ENCODE assay signal across 8 cellular contexts in genomic region chr6:24858154-24858801, GRCh38. TPM values are rescaled to one million over a fixed set of nuclear protein-coding genes. Genes with fewer than 3 reads are reported as not detected.
A peak's percentile ranks its signal among the peaks of the same experiment; 100 is the strongest.
DNase-seq lines count a peak whose midpoint lies in the region; ATAC-seq and TF ChIP-seq lines count a peak whose summit lies in the region.

No MANE protein-coding gene starts in this region.

- H3K27ac ChIP-seq in BLaER1 treated with 17β-estradiol and CSF1 and Interleukin-3, amounts not matched to agents 10 nM and 100 nM = peak overlapping the region; percentile 69 to 100 (median 93)
- peak overlapping the region; percentile 39 to 92 for H3K27ac ChIP-seq in left lung

- peak overlapping the region; percentile 85 for H3K27ac Mint-ChIP-seq in activated CD8-positive, alpha-beta T cell treated with anti-CD3 and anti-CD28 coated beads, Interleukin-2, amount 10 ng/mL, durations not matched to agents 7 days and 5 days

- H3K9ac ChIP-seq in BLaER1 treated with 17β-estradiol and CSF1 and Interleukin-3, amounts not matched to agents 10 nM and 100 nM = peak overlapping the region; percentile 63 to 93 (median 81); a peak in 21 of 22 replicates

- CTCF ChIA-PET in activated CD8-positive, alpha-beta T cell treated with anti-CD3 and anti-CD28 coated beads, Interleukin-2, amount 10 ng/mL, durations not matched to agents 7 days and 5 days (lab: Charles Lee) = interaction anchor here (1.0 to 7.0 kb wide), 16 partner anchors 16 to 168 kb away, joined by 3 to 183 read pairs (median 6); partner anchors contain the start of gene RIPOR2

- POLR2A ChIA-PET in activated CD8-positive, alpha-beta T cell treated with anti-CD3 and anti-CD28 coated beads, Interleukin-2, amount 10 ng/mL, durations not matched to agents 7 days and 5 days (lab: Charles Lee) = interaction anchor here (0.6 to 2.3 kb wide), 5 partner anchors 78 to 277 kb away, joined by 3 to 11 read pairs (median 7); partner anchors contain the start of gene RIPOR2

- peak overlapping the region; percentile 55 for H3K4me3 Mint-ChIP-seq in activated CD8-positive, alpha-beta T cell treated with anti-CD3 and anti-CD28 coated beads, Interleukin-2, amount 10 ng/mL, durations not matched to agents 7 days and 5 days

- no peaks in the 10 kb centered on the region for H3K9me3 Mint-ChIP-seq in activated CD8-positive, alpha-beta T cell treated with anti-CD3 and anti-CD28 coated beads, Interleukin-2, amount 10 ng/mL, durations not matched to agents 7 days and 5 days (ENCODE audit: insufficient read depth)

- H3K36me3 ChIP-seq in BLaER1 treated with 17β-estradiol and CSF1 and Interleukin-3, amounts not matched to agents 10 nM and 100 nM = peaks cover 14 to 77% (median 44%) of the 10 kb centered on the region in 11 experiments; a peak in 21 of 22 replicates
- peaks cover 0 to 86% of the 10 kb centered on the region in 2 donors for H3K36me3 ChIP-seq in left lung

- H3K4me1 Mint-ChIP-seq in activated CD8-positive, alpha-beta T cell treated with anti-CD3 and anti-CD28 coated beads, Interleukin-2, amount 10 ng/mL, durations not matched to agents 7 days and 5 days (ENCODE audit: low read depth) = peaks cover 77% of the 10 kb centered on the region

- ATAC-seq in GM19438 (IDR thresholded peaks at IDR 0.05; ENCODE audit: low read depth, unreplicated experiment) (peak; percentile 60), HG03521 (IDR thresholded peaks at IDR 0.05; ENCODE audit: unreplicated experiment) (peak; percentile 60), left lung (peak; percentile 72)
- ATAC-seq in activated CD8-positive, alpha-beta T cell treated with anti-CD3 and anti-CD28 coated beads, Interleukin-2, amount 10 ng/mL, durations not matched to agents 7 days and 5 days = peak; percentile 68

- TF ChIP-seq CTCF in left lung (IDR thresholded peaks at IDR 0.05) = no peak

- peaks cover 67 to 90% (median 80%) of the 10 kb centered on the region in 10 experiments for H3K4me1 ChIP-seq in BLaER1 treated with 17β-estradiol and CSF1 and Interleukin-3, amounts not matched to agents 10 nM and 100 nM
- peaks cover 5 to 52% of the 10 kb centered on the region in 2 donors for H3K4me1 ChIP-seq in left lung

- no peaks in the 10 kb centered on the region for H3K9me3 ChIP-seq in BLaER1 treated with 17β-estradiol and CSF1 and Interleukin-3, amounts not matched to agents 10 nM and 100 nM (replicated peaks in 1 of 11)
- H3K9me3 ChIP-seq in left lung = no peaks in the 10 kb centered on the region

- no peaks in the 10 kb centered on the region for H3K27me3 Mint-ChIP-seq in activated CD8-positive, alpha-beta T cell treated with anti-CD3 and anti-CD28 coated beads, Interleukin-2, amount 10 ng/mL, durations not matched to agents 7 days and 5 days (ENCODE audit: low read depth)

- DNase-seq in activated CD8-positive, alpha-beta T cell treated with anti-CD3 and anti-CD28 coated beads, Interleukin-2, amount 10 ng/mL, durations not matched to agents 7 days and 5 days = peak; percentile 64
- DNase-seq in left lung = no peak
- DNase-seq in epidermal melanocyte (ENCODE audit: insufficient read length, low spot score) = no peak
- DNase-seq in NCI-H748 treated with DMSO at 0.1 percent for 48 hours (lab: John Stamatoyannopoulos, UW) = no peak
- DNase-seq in NCI-H2171 treated with DMSO at 0.1 percent for 48 hours (lab: John Stamatoyannopoulos, UW) = no peak

- H3K27me3 ChIP-seq in BLaER1 treated with 17β-estradiol and CSF1 and Interleukin-3, amounts not matched to agents 10 nM and 100 nM = no peaks in the 10 kb centered on the region
- H3K27me3 ChIP-seq in left lung = no peaks in the 10 kb centered on the region

- H3K36me3 Mint-ChIP-seq in activated CD8-positive, alpha-beta T cell treated with anti-CD3 and anti-CD28 coated beads, Interleukin-2, amount 10 ng/mL, durations not matched to agents 7 days and 5 days (ENCODE audit: low read depth) = peaks cover 87% of the 10 kb centered on the region

- H4K20me1 ChIP-seq in BLaER1 treated with 17β-estradiol and CSF1 and Interleukin-3, amounts not matched to agents 10 nM and 100 nM = no peaks in the 10 kb centered on the region

- intact Hi-C loops in left lung (cut with DNase I) = loop anchor here in 1 of 2 donors (5.0 to 10.0 kb wide), 2 partner anchors 157 to 209 kb away; no protein-coding TSS in a partner anchor

- peak overlapping the region; percentile 52 to 92 (median 83) for H3K4me2 ChIP-seq in BLaER1 treated with 17β-estradiol and CSF1 and Interleukin-3, amounts not matched to agents 10 nM and 100 nM

- H3K4me3 ChIP-seq in BLaER1 treated with 17β-estradiol and CSF1 and Interleukin-3, amounts not matched to agents 10 nM and 100 nM = peak overlapping the region in 3 of 10 experiments; percentile 0 to 34 (median 20); a peak in 1 of 20 replicates
- no peak overlapping the region for H3K4me3 ChIP-seq in left lung

RNA-seq across cellular contexts. Expression of gene ARMH2, which starts 59.6 kb away (rescaled TPM):
- total RNA-seq in activated CD8-positive, alpha-beta T cell treated with anti-CD3 and anti-CD28 coated beads, Interleukin-2, amount 10 ng/mL, durations not matched to agents 7 days and 5 days = 1 to 10 TPM in 1 of 2 experiments, under 1 TPM in 1; 0.97 to 1.7 TPM
- total RNA-seq in left lung = under 1 TPM in 1 of 2 donors, not detected in 1; 0.50 TPM
